1 cellular context compared by ENCODE assay signal in genomic region chr22:41401781-41402648, GRCh38.
A peak's percentile ranks its signal among the peaks of the same experiment; 100 is the strongest.
TF ChIP-seq lines count a peak whose summit lies in the region.

No MANE protein-coding gene starts in this region.

TF ChIP-seq in HepG2, 621 proteins besides CTCF, POLR2A, EP300 and RAD21 (continued from another document and continues in another):
- no peak for TF ChIP-seq RNF219 (CRISPR knock-in tag; IDR thresholded peaks at IDR 0.05)
- TF ChIP-seq RORA (CRISPR knock-in tag; IDR thresholded peaks at IDR 0.05) = no peak
- TF ChIP-seq, protein P1, sequence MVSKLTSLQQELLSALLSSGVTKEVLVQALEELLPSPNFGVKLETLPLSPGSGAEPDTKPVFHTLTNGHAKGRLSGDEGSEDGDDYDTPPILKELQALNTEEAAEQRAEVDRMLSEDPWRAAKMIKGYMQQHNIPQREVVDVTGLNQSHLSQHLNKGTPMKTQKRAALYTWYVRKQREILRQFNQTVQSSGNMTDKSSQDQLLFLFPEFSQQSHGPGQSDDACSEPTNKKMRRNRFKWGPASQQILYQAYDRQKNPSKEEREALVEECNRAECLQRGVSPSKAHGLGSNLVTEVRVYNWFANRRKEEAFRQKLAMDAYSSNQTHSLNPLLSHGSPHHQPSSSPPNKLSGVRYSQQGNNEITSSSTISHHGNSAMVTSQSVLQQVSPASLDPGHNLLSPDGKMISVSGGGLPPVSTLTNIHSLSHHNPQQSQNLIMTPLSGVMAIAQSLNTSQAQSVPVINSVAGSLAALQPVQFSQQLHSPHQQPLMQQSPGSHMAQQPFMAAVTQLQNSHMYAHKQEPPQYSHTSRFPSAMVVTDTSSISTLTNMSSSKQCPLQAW (CRISPR knock-in tag; IDR thresholded peaks at IDR 0.05) = no peak
- TF ChIP-seq ZNF557 (CRISPR knock-in tag; IDR thresholded peaks at IDR 0.05) = no peak
- no peak for TF ChIP-seq ZNF253 (CRISPR knock-in tag; IDR thresholded peaks at IDR 0.05; ENCODE audit: borderline replicate concordance)
- TF ChIP-seq, protein P2, sequence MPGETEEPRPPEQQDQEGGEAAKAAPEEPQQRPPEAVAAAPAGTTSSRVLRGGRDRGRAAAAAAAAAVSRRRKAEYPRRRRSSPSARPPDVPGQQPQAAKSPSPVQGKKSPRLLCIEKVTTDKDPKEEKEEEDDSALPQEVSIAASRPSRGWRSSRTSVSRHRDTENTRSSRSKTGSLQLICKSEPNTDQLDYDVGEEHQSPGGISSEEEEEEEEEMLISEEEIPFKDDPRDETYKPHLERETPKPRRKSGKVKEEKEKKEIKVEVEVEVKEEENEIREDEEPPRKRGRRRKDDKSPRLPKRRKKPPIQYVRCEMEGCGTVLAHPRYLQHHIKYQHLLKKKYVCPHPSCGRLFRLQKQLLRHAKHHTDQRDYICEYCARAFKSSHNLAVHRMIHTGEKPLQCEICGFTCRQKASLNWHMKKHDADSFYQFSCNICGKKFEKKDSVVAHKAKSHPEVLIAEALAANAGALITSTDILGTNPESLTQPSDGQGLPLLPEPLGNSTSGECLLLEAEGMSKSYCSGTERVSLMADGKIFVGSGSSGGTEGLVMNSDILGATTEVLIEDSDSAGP (CRISPR knock-in tag; IDR thresholded peaks at IDR 0.05; ENCODE audit: borderline replicate concordance) = no peak; the same call in 1 of the 2 replicates
- no peak for TF ChIP-seq SYNCRIP (IDR thresholded peaks at IDR 0.05; ENCODE audit: insufficient read depth, low read depth, low read length)
- TF ChIP-seq, protein P3, sequence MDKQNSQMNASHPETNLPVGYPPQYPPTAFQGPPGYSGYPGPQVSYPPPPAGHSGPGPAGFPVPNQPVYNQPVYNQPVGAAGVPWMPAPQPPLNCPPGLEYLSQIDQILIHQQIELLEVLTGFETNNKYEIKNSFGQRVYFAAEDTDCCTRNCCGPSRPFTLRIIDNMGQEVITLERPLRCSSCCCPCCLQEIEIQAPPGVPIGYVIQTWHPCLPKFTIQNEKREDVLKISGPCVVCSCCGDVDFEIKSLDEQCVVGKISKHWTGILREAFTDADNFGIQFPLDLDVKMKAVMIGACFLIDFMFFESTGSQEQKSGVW (CRISPR knock-in tag; IDR thresholded peaks at IDR 0.05; ENCODE audit: borderline replicate concordance) = no peak
- no peak for TF ChIP-seq ZXDC (CRISPR knock-in tag; IDR thresholded peaks at IDR 0.05)
- TF ChIP-seq FOXJ3 (CRISPR knock-in tag; IDR thresholded peaks at IDR 0.05; ENCODE audit: borderline replicate concordance) = no peak
- TF ChIP-seq ETV6 (CRISPR knock-in tag; conservative IDR thresholded peaks at IDR 0.05) = no peak
- TF ChIP-seq SP140L (CRISPR knock-in tag; IDR thresholded peaks at IDR 0.05; ENCODE audit: borderline replicate concordance) = no peak
- no peak for TF ChIP-seq TCF12 (IDR thresholded peaks at IDR 0.05)
- no peak for TF ChIP-seq TCF12 (CRISPR knock-in tag; IDR thresholded peaks at IDR 0.05)
- no peak for TF ChIP-seq ZBTB42 (CRISPR knock-in tag; IDR thresholded peaks at IDR 0.05)
- no peak for TF ChIP-seq SNRNP70 (IDR thresholded peaks at IDR 0.05; ENCODE audit: low read depth, low read length)
- TF ChIP-seq MEIS1 (CRISPR knock-in tag; IDR thresholded peaks at IDR 0.05; ENCODE audit: borderline replicate concordance) = no peak
- TF ChIP-seq, protein P4, sequence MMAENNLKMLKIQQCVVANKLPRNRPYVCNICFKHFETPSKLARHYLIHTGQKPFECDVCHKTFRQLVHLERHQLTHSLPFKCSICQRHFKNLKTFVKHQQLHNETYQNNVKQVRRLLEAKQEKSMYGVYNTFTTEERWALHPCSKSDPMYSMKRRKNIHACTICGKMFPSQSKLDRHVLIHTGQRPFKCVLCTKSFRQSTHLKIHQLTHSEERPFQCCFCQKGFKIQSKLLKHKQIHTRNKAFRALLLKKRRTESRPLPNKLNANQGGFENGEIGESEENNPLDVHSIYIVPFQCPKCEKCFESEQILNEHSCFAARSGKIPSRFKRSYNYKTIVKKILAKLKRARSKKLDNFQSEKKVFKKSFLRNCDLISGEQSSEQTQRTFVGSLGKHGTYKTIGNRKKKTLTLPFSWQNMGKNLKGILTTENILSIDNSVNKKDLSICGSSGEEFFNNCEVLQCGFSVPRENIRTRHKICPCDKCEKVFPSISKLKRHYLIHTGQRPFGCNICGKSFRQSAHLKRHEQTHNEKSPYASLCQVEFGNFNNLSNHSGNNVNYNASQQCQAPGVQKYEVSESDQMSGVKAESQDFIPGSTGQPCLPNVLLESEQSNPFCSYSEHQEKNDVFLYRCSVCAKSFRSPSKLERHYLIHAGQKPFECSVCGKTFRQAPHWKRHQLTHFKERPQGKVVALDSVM (CRISPR knock-in tag; IDR thresholded peaks at IDR 0.05) = no peak
- TF ChIP-seq ZNF230 (CRISPR knock-in tag; IDR thresholded peaks at IDR 0.05) = no peak
- TF ChIP-seq MED13 (CRISPR knock-in tag; IDR thresholded peaks at IDR 0.05) = no peak
- peak; percentile 61 for TF ChIP-seq SAP130 (CRISPR knock-in tag; IDR thresholded peaks at IDR 0.05; ENCODE audit: low read depth)
- no peak for TF ChIP-seq ZBTB20 (CRISPR knock-in tag; IDR thresholded peaks at IDR 0.05; ENCODE audit: borderline replicate concordance, low read depth)
- TF ChIP-seq ZFP37 (CRISPR knock-in tag; IDR thresholded peaks at IDR 0.05; ENCODE audit: borderline replicate concordance) = no peak
- no peak for TF ChIP-seq ATM (IDR thresholded peaks at IDR 0.05; ENCODE audit: borderline replicate concordance)
- TF ChIP-seq CREB3 (CRISPR knock-in tag; IDR thresholded peaks at IDR 0.05) = no peak
- no peak for TF ChIP-seq TOE1 (CRISPR knock-in tag; IDR thresholded peaks at IDR 0.05)
- TF ChIP-seq MXD4 (CRISPR knock-in tag; IDR thresholded peaks at IDR 0.05) = no peak
- TF ChIP-seq, protein P5, sequence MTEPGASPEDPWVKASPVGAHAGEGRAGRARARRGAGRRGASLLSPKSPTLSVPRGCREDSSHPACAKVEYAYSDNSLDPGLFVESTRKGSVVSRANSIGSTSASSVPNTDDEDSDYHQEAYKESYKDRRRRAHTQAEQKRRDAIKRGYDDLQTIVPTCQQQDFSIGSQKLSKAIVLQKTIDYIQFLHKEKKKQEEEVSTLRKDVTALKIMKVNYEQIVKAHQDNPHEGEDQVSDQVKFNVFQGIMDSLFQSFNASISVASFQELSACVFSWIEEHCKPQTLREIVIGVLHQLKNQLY (CRISPR knock-in tag; IDR thresholded peaks at IDR 0.05) = no peak
- no peak for TF ChIP-seq SMARCE1 (IDR thresholded peaks at IDR 0.05; ENCODE audit: borderline replicate concordance)
- TF ChIP-seq HOXA3 (CRISPR knock-in tag; IDR thresholded peaks at IDR 0.05) = peak; percentile 29; the same call in 1 of the 2 replicates
- no peak for TF ChIP-seq ZNF207 (IDR thresholded peaks at IDR 0.05; ENCODE audit: borderline replicate concordance)
- no peak for TF ChIP-seq DMTF1 (CRISPR knock-in tag; IDR thresholded peaks at IDR 0.05)
- no peak for TF ChIP-seq CEBPZ (IDR thresholded peaks at IDR 0.05; ENCODE audit: low read length)
- TF ChIP-seq ZSCAN29 (CRISPR knock-in tag; conservative IDR thresholded peaks at IDR 0.05) = no peak
- TF ChIP-seq ZNF33A (CRISPR knock-in tag; IDR thresholded peaks at IDR 0.05; ENCODE audit: borderline replicate concordance) = no peak
- no peak for TF ChIP-seq JUN (CRISPR knock-in tag; IDR thresholded peaks at IDR 0.05)
- no peak for TF ChIP-seq NFE2 (CRISPR knock-in tag; IDR thresholded peaks at IDR 0.05)
- no peak for TF ChIP-seq NR3C1 (CRISPR knock-in tag; IDR thresholded peaks at IDR 0.05)
- no peak for TF ChIP-seq ZNF274 (CRISPR knock-in tag; IDR thresholded peaks at IDR 0.05)
- peak; percentile 74 for TF ChIP-seq ESRRA (CRISPR knock-in tag; IDR thresholded peaks at IDR 0.05; ENCODE audit: low read depth)
- no peak for TF ChIP-seq ATF1 (CRISPR knock-in tag; IDR thresholded peaks at IDR 0.05)
- no peak for TF ChIP-seq ZNF776 (CRISPR knock-in tag; IDR thresholded peaks at IDR 0.05)
- TF ChIP-seq HIVEP1 (CRISPR knock-in tag; IDR thresholded peaks at IDR 0.05) = no peak
- no peak for TF ChIP-seq ZNF468 (CRISPR knock-in tag; IDR thresholded peaks at IDR 0.05)
- no peak for TF ChIP-seq TOPORS (CRISPR knock-in tag; IDR thresholded peaks at IDR 0.05)
- TF ChIP-seq ZNF768 (CRISPR knock-in tag; IDR thresholded peaks at IDR 0.05) = no peak
- no peak for TF ChIP-seq MED1 (CRISPR knock-in tag; IDR thresholded peaks at IDR 0.05)
- no peak for TF ChIP-seq HNRNPUL1 (IDR thresholded peaks at IDR 0.05; ENCODE audit: low read depth, low read length)
- TF ChIP-seq ZNF329 (CRISPR knock-in tag; IDR thresholded peaks at IDR 0.05; ENCODE audit: low read depth) = no peak
